Comparison of ENCODE assay signal across 21 cellular contexts in the genomic region with DNA sequence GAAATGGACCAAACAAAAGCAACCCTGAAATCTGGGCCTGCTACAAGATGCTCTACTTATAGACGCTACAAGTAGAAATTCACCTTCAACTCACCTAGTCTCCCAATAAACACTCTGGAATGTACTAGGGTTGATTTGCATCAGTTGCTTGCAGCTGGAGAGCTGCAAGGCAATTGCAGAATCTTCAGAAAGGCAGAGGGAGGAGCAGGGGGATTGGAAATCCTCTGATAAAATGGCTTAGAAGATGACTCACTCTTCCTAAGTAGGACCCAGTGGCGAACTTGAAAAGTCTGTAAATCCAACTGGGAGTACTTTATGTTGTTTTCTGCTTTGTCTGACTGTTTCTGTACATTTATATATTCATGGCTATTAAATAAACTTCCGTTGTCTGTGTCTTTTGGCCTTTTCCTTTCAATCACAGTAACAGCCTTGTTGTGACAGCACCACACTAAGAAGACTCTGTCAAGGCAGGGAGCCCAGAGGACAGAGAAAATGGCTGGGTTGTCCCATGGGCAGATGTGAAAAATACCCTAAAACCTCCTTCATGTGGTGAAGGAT. TPM values are rescaled to one million over a fixed set of nuclear protein-coding genes. Genes with fewer than 3 reads are reported as not detected.
A peak's percentile ranks its signal among the peaks of the same experiment; 100 is the strongest.
DNase-seq lines count a peak whose midpoint lies in the region; ATAC-seq and TF ChIP-seq lines count a peak whose summit lies in the region.
"Had no signal": no experiment of that assay in that cellular context is flagged by ENCODE, and none has a peak within 500 bp of the region (broad histone marks: within the 10 kb centered on the region; RNA-seq: fewer than 3 reads in every experiment).

No MANE protein-coding gene starts in this region.

- BruUV-seq in A673 (replicated peaks; lab: Mats Ljungman, UMichigan), result no TSS peak

- no peaks in the 10 kb centered on the region for H3K36me3 Mint-ChIP-seq in osteocyte (ENCODE audit: unreplicated experiment)
- H3K36me3 Mint-ChIP-seq: naive thymus-derived CD8-positive, alpha-beta T cell had no signal

- no peaks in the 10 kb centered on the region for H3K9me3 Mint-ChIP-seq in osteocyte (ENCODE audit: unreplicated experiment)
- H3K9me3 Mint-ChIP-seq: activated T-helper 2 cell treated with anti-CD3 and anti-CD28 coated beads, Interferon-gamma antibody, Interleukin-2, Interleukin-4, amounts not matched to agents 10 μg/mL and 5 μg/mL and 100 μg/mL, durations not matched to agents 14 hours and 24 hours and 36 hours; naive thymus-derived CD8-positive, alpha-beta T cell had no signal

- intact Hi-C loops in A673 (cut with micrococcal nuclease; ENCODE audit: unreplicated experiment), result loop anchor here (5.0 kb wide), 1 partner anchor 45 kb away; a partner anchor contains a TSS

- no peak overlapping the region for H3K4me3 Mint-ChIP-seq in osteocyte (ENCODE audit: unreplicated experiment)
- H3K4me3 Mint-ChIP-seq: naive thymus-derived CD8-positive, alpha-beta T cell had no signal

- no peak overlapping the region for H3K4me3 ChIP-seq in A673 (ENCODE audit: low read depth, low read length, poor library complexity, severe bottlenecking)
- H3K4me3 ChIP-seq in choroid plexus epithelial cell (ENCODE audit: low read depth, low read length), result no peak overlapping the region
- H3K4me3 ChIP-seq: esophagus squamous epithelium, psoas muscle had no signal

- POLR2A ChIA-PET in A673 (lab: Charles Lee; ENCODE audit: low non-redundant PET), result no interaction called here

- H3K27me3 Mint-ChIP-seq in osteocyte (ENCODE audit: unreplicated experiment), result no peaks in the 10 kb centered on the region

- peaks cover 38% of the 10 kb centered on the region for H3K4me1 ChIP-seq in A673 (ENCODE audit: insufficient read depth, low read length, poor library complexity, severe bottlenecking)
- H3K4me1 ChIP-seq: psoas muscle had no signal

- H3K27ac ChIP-seq in A673 (ENCODE audit: low read depth, low read length, poor library complexity, severe bottlenecking), result no peak overlapping the region
- H3K27ac ChIP-seq: esophagus squamous epithelium, psoas muscle had no signal

- H3K4me1 Mint-ChIP-seq in osteocyte (ENCODE audit: unreplicated experiment), result peaks cover 36% of the 10 kb centered on the region

- no peaks in the 10 kb centered on the region for H3K36me3 ChIP-seq in A673 (ENCODE audit: insufficient read depth, low read length, poor library complexity, severe bottlenecking)
- H3K36me3 ChIP-seq: esophagus squamous epithelium had no signal

- CTCF ChIA-PET in A673 (lab: Charles Lee), result no interaction called here

- no peaks in the 10 kb centered on the region for H3K27me3 ChIP-seq in A673 (replicated peaks; ENCODE audit: insufficient read depth, low read depth, low read length, poor library complexity)
- H3K27me3 ChIP-seq: esophagus squamous epithelium had no signal

- no peak for ATAC-seq in HG03520 (IDR thresholded peaks at IDR 0.05; ENCODE audit: unreplicated experiment)
- ATAC-seq: naive thymus-derived CD8-positive, alpha-beta T cell; psoas muscle had no signal

- TF ChIP-seq CTCF in A673 (conservative IDR thresholded peaks at IDR 0.05; ENCODE audit: low read depth, low read length) (no peak), choroid plexus epithelial cell (conservative IDR thresholded peaks at IDR 0.05; ENCODE audit: low read depth, low read length) (peak; percentile 30), osteocyte (IDR thresholded peaks at IDR 0.05) (no peak)

- no peaks in the 10 kb centered on the region for H3K9me3 ChIP-seq in A673 (ENCODE audit: low read depth, low read length, poor library complexity, severe bottlenecking)
- H3K9me3 ChIP-seq: esophagus squamous epithelium, psoas muscle had no signal

- no peak overlapping the region for H3K27ac Mint-ChIP-seq in osteocyte (ENCODE audit: unreplicated experiment)
- H3K27ac Mint-ChIP-seq: activated T-helper 2 cell treated with anti-CD3 and anti-CD28 coated beads, Interferon-gamma antibody, Interleukin-2, Interleukin-4, amounts not matched to agents 10 μg/mL and 5 μg/mL and 100 μg/mL, durations not matched to agents 14 hours and 24 hours and 36 hours; naive thymus-derived CD8-positive, alpha-beta T cell had no signal

- DNase-seq in A673 (ENCODE audit: low spot score) (peak; percentile 92), NCI-H526 (lab: John Stamatoyannopoulos, UW) (peak; percentile 67 to 78), choroid plexus epithelial cell (ENCODE audit: low read depth) (peak; percentile 68), islet precursor cell (peak; percentile 79), midbrain (lab: John Stamatoyannopoulos, UW) (no peak), osteocyte (ENCODE audit: extremely low spot score, unreplicated experiment) (no peak), NCI-H146 treated with DMSO at 0.1 percent for 48 hours (lab: John Stamatoyannopoulos, UW; ENCODE audit: unreplicated experiment) (no peak)
- DNase-seq: activated CD4-positive, alpha-beta T cell treated with anti-CD3 and anti-CD28 coated beads for 4 hours; central memory CD4-positive, alpha-beta T cell; esophagus squamous epithelium; GOT3; head of caudate nucleus; naive thymus-derived CD8-positive, alpha-beta T cell; NCI-H1417 treated with DMSO at 0.1 percent for 48 hours; psoas muscle; RPMI8226; small intestine; stimulated activated CD4-positive, alpha-beta T cell treated with anti-CD3 and anti-CD28 coated beads, Interleukin-4, amount 100 ng/mL, for 24 hours; SW 1271 had no signal

RNA-seq across cellular contexts. Expression of a gene that starts 14.7 kb away (rescaled TPM):
- total RNA-seq in A673 (2021) (24.2 and 28.5 TPM in 2 replicates), osteocyte (19.5 and 20.6 TPM in 2 replicates)

RNA-seq across cellular contexts. Expression of a gene that starts 47.1 kb away (rescaled TPM):
- total RNA-seq in A673 (2021) (42.7 and 42.8 TPM in 2 replicates), osteocyte (38.4 and 47.7 TPM in 2 replicates)

Comparison
In these comparisons a context has a peak if more than half of its experiments do, and no peak if none do; other contexts are left out.
1. DNase-seq: peak in A673 (single experiment), NCI-H526 (2 of 2), choroid plexus epithelial cell (single experiment) and islet precursor cell (single experiment); none in midbrain (single experiment), osteocyte (single experiment) and NCI-H146 treated with DMSO at 0.1 percent for 48 hours (single experiment).